ENCODE assay signal across 9 cellular contexts in genomic region chr11:48307760-48308386, GRCh38. TPM values are rescaled to one million over a fixed set of nuclear protein-coding genes. Genes with fewer than 3 reads are reported as not detected.
DNase-seq lines count a peak whose midpoint lies in the region; ATAC-seq and TF ChIP-seq lines count a peak whose summit lies in the region.
"Had no signal": no experiment of that assay in that cellular context is flagged by ENCODE, and none has a peak within 500 bp of the region (broad histone marks: within the 10 kb centered on the region; RNA-seq: fewer than 3 reads in every experiment).

No MANE protein-coding gene starts in this region.

- H4K20me1 ChIP-seq in OCI-LY7 (ENCODE audit: insufficient read depth, low read length): no peaks in the 10 kb centered on the region

- BruUV-seq in OCI-LY7 (replicated peaks; lab: Mats Ljungman, UMichigan): no TSS peak

- no peaks in the 10 kb centered on the region for H3K27me3 ChIP-seq in upper lobe of right lung

- H3K4me3 ChIP-seq in OCI-LY7 (ENCODE audit: low read depth, low read length, poor library complexity, severe bottlenecking) (no peak overlapping the region), foreskin fibroblast (ENCODE audit: low read depth in 1 of 2, low read length in 2 of 2) (no peak overlapping the region), upper lobe of right lung (no peak overlapping the region)

- DNase-seq in CMK (ENCODE audit: low read depth) (peak; percentile 15), OCI-LY7 (ENCODE audit: low spot score) (peak; percentile 70), foreskin fibroblast (peak; percentile 2 to 16), omental fat pad (ENCODE audit: low spot score) (peak; percentile 55), upper lobe of right lung (no peak)
- peak; percentile 75 to 80 for DNase-seq in activated T-cell treated with anti-CD3 and anti-CD28 coated beads, Interleukin-2, amount 50 U/mL, for 48 hours

- H3K9me2 ChIP-seq in OCI-LY7 (ENCODE audit: insufficient read depth, low read length): no peaks in the 10 kb centered on the region

- CTCF ChIA-PET in OCI-LY7 (lab: Charles Lee; ENCODE audit: unreplicated experiment): no interaction called here

- TF ChIP-seq CTCF in OCI-LY7 (conservative IDR thresholded peaks at IDR 0.05; ENCODE audit: low read length): peak; percentile 99
- TF ChIP-seq CTCF in foreskin fibroblast (IDR thresholded peaks at IDR 0.05; ENCODE audit: low read depth, low read length): peak; percentile 91
- TF ChIP-seq CTCF in omental fat pad (IDR thresholded peaks at IDR 0.05): peak in 1 of 3 donors; percentile 15
- TF ChIP-seq CTCF in upper lobe of right lung (IDR thresholded peaks at IDR 0.05): peak; percentile 79

- H3K9me3 ChIP-seq in OCI-LY7 (ENCODE audit: low read length) (no peaks in the 10 kb centered on the region), upper lobe of right lung (no peaks in the 10 kb centered on the region)

- H3K4me1 ChIP-seq in OCI-LY7 (ENCODE audit: insufficient read depth, low read length, poor library complexity, severe bottlenecking) (no peaks in the 10 kb centered on the region), upper lobe of right lung (no peaks in the 10 kb centered on the region)

- H2AFZ ChIP-seq in OCI-LY7 (ENCODE audit: low read length): no peak overlapping the region

- POLR2A ChIA-PET in OCI-LY7 (lab: Charles Lee): no interaction called here

- ATAC-seq in GM19395 (IDR thresholded peaks at IDR 0.05; ENCODE audit: unreplicated experiment) (peak; percentile 92), HG03558 (IDR thresholded peaks at IDR 0.05; ENCODE audit: extremely low read depth, unreplicated experiment) (peak; percentile 81), omental fat pad (ENCODE audit: low FRiP score) (no peak), upper lobe of right lung (peak; percentile 82)

- intact Hi-C loops in OCI-LY7 (cut with micrococcal nuclease; ENCODE audit: unreplicated experiment) (loop anchor here (1.0 to 10.0 kb wide), 2 partner anchors 133 to 1687 kb away; no protein-coding TSS in a partner anchor), upper lobe of right lung (cut with DNase I) (no loop called here)

- H3K4me2 ChIP-seq in OCI-LY7 (ENCODE audit: low read length): no peak overlapping the region

- H3K79me2 ChIP-seq in OCI-LY7 (ENCODE audit: insufficient read depth, low read depth, low read length): no peaks in the 10 kb centered on the region

- H3K36me3 ChIP-seq in OCI-LY7 (ENCODE audit: insufficient read depth, low read length) (no peaks in the 10 kb centered on the region), upper lobe of right lung (no peaks in the 10 kb centered on the region)

- H3K27ac ChIP-seq in OCI-LY7 (ENCODE audit: low read depth, low read length, poor library complexity, severe bottlenecking): no peak overlapping the region
- H3K27ac ChIP-seq in upper lobe of right lung: no peak overlapping the region

RNA-seq across cellular contexts. Expression of gene OR4S1, which starts 1.9 kb away (rescaled TPM):
- not detected in 2 replicates for total RNA-seq in OCI-LY7 (2014; rRNA removed; shearing (Covaris generic))
- total RNA-seq in OCI-LY7 (2022) (not detected in 2 replicates), omental fat pad (not detected), upper lobe of right lung (not detected)
- total RNA-seq: aorta had no signal

RNA-seq across cellular contexts. Expression of gene OR4C3, which starts 16.8 kb away (rescaled TPM):
- total RNA-seq in OCI-LY7 (2014; rRNA removed; shearing (Covaris generic)): not detected in 2 replicates
- total RNA-seq in OCI-LY7 (2022): not detected in 2 replicates
- not detected for total RNA-seq in omental fat pad
- not detected for total RNA-seq in upper lobe of right lung
- total RNA-seq: aorta had no signal

RNA-seq across cellular contexts. Expression of gene OR4X1, which starts 44.2 kb away (rescaled TPM):
- not detected in 2 replicates for total RNA-seq in OCI-LY7 (2014; rRNA removed; shearing (Covaris generic))
- not detected in 2 replicates for total RNA-seq in OCI-LY7 (2022)
- total RNA-seq in omental fat pad: not detected
- not detected for total RNA-seq in upper lobe of right lung
- total RNA-seq: aorta had no signal

RNA-seq across cellular contexts. Expression of gene OR4C5, which starts 58.4 kb away (rescaled TPM):
- not detected in 2 replicates for total RNA-seq in OCI-LY7 (2014; rRNA removed; shearing (Covaris generic))
- total RNA-seq in OCI-LY7 (2022) (not detected in 2 replicates), omental fat pad (not detected), upper lobe of right lung (not detected)
- total RNA-seq: aorta had no signal
